Comparison of ENCODE assay signal across 8 cellular contexts in genomic region chr15:45162771-45163507, GRCh38. TPM values are rescaled to one million over a fixed set of nuclear protein-coding genes. Genes with fewer than 3 reads are reported as not detected.
DNase-seq lines count a peak whose midpoint lies in the region; ATAC-seq and TF ChIP-seq lines count a peak whose summit lies in the region.

No MANE protein-coding gene starts in this region.

- peaks cover 29% of the 10 kb centered on the region for H3K4me1 Mint-ChIP-seq in CD14-positive monocyte
- peaks cover 13% of the 10 kb centered on the region for H3K4me1 Mint-ChIP-seq in GM23338
- H3K4me1 Mint-ChIP-seq in T-helper 2 cell treated with Interferon-gamma antibody and Interleukin-4, amounts not matched to agents 5 μg/mL and 100 μg/mL, for 36 hours (ENCODE audit: low read depth) = peaks cover 19% of the 10 kb centered on the region

- in situ Hi-C loops in astrocyte of the spinal cord (cut with HindIII; ENCODE audit: low sequenced_read_pairs) = no loop called here
- in situ Hi-C loops in gastrocnemius medialis (cut with MboI; ENCODE audit: low sequenced_read_pairs in 4 of 4) = loop anchor here in 3 of 4 donors (5.0 to 25.0 kb wide), 3 partner anchors 124 to 249 kb away; a partner anchor contains a TSS

- intact Hi-C loops in CD14-positive monocyte (cut with micrococcal nuclease) (no loop called here), gastrocnemius medialis (cut with DNase I; ENCODE audit: low total_unique reads) (loop anchor here (1.0 to 2.0 kb wide), 3 partner anchors 116 to 296 kb away; no protein-coding TSS in a partner anchor)

- H4K20me1 ChIP-seq in GM23338 (replicated peaks; ENCODE audit: insufficient read depth) = no peaks in the 10 kb centered on the region

- H3K4me3 Mint-ChIP-seq in CD14-positive monocyte (no peak overlapping the region), GM23338 (no peak overlapping the region)
- H3K4me3 Mint-ChIP-seq in T-helper 2 cell treated with Interferon-gamma antibody and Interleukin-4, amounts not matched to agents 5 μg/mL and 100 μg/mL, for 36 hours = no peak overlapping the region

- H3K27ac Mint-ChIP-seq in CD14-positive monocyte (peak overlapping the region in 3 of 7 donors; percentile 6 to 62 (median 57)), GM23338 (no peak overlapping the region)
- no peak overlapping the region for H3K27ac Mint-ChIP-seq in T-helper 2 cell treated with Interferon-gamma antibody and Interleukin-4, amounts not matched to agents 5 μg/mL and 100 μg/mL, for 36 hours

- no peaks in the 10 kb centered on the region for H3K36me3 Mint-ChIP-seq in CD14-positive monocyte
- H3K36me3 Mint-ChIP-seq in GM23338 (ENCODE audit: low read depth) = no peaks in the 10 kb centered on the region; the same call in 1 of the 3 replicates
- peaks cover 3% of the 10 kb centered on the region for H3K36me3 Mint-ChIP-seq in T-helper 2 cell treated with Interferon-gamma antibody and Interleukin-4, amounts not matched to agents 5 μg/mL and 100 μg/mL, for 36 hours (ENCODE audit: low read depth)

- H3K27ac ChIP-seq in GM23338 (ENCODE audit: low read depth) = no peak overlapping the region
- no peak overlapping the region for H3K27ac ChIP-seq in gastrocnemius medialis

- peak; percentile 83 for DNase-seq in CD14-positive monocyte (ENCODE audit: low spot score)
- DNase-seq in GM23338 (ENCODE audit: low spot score) = peak; percentile 95
- DNase-seq in NCI-H1930 (lab: John Stamatoyannopoulos, UW) = peak; percentile 42 to 55
- peak; percentile 50 for DNase-seq in T-helper 2 cell treated with Interferon-gamma antibody and Interleukin-4, amounts not matched to agents 5 μg/mL and 100 μg/mL, for 36 hours (ENCODE audit: low spot score)
- peak; percentile 83 for DNase-seq in astrocyte of the spinal cord (ENCODE audit: low read depth, low spot score)
- DNase-seq in hepatic stellate cell (ENCODE audit: low spot score) = peak; percentile 97
- DNase-seq in gastrocnemius medialis = peak; percentile 60 to 71

- H3F3A ChIP-seq in GM23338 (replicated peaks; ENCODE audit: low read depth) = no peaks in the 10 kb centered on the region; the same call in 1 of the 2 replicates

- TF ChIP-seq POLR2A in gastrocnemius medialis (IDR thresholded peaks at IDR 0.05) = no peak

- no peak overlapping the region for H3K4me3 ChIP-seq in GM23338
- H3K4me3 ChIP-seq in astrocyte of the spinal cord (ENCODE audit: low read depth, low read length) = no peak overlapping the region
- H3K4me3 ChIP-seq in gastrocnemius medialis = no peak overlapping the region

- no peaks in the 10 kb centered on the region for H3K79me2 ChIP-seq in GM23338 (replicated peaks; ENCODE audit: insufficient read depth)

- peaks cover 10% of the 10 kb centered on the region for H3K4me1 ChIP-seq in GM23338 (ENCODE audit: insufficient read depth)
- peaks cover 0 to 4% of the 10 kb centered on the region in 2 donors for H3K4me1 ChIP-seq in gastrocnemius medialis

- TF ChIP-seq CTCF in CD14-positive monocyte (IDR thresholded peaks at IDR 0.05) (peak; percentile 90), GM23338 (conservative IDR thresholded peaks at IDR 0.05; ENCODE audit: low read depth in 2 of 2) (peak; percentile 90 to 99), astrocyte of the spinal cord (IDR thresholded peaks at IDR 0.05; ENCODE audit: low read depth, low read length) (peak; percentile 96), gastrocnemius medialis (IDR thresholded peaks at IDR 0.05 in 4 of 5, conservative IDR thresholded peaks at IDR 0.05 in 1 of 5) (peak; percentile 71 to 90 (median 80))

- H2AFZ ChIP-seq in GM23338 = no peak overlapping the region

- ATAC-seq in GM23338 (peak; percentile 70), gastrocnemius medialis (peak; percentile 55 to 61), HG02623 (IDR thresholded peaks at IDR 0.05; ENCODE audit: unreplicated experiment) (no peak)

- H3K9me2 ChIP-seq in GM23338 (ENCODE audit: insufficient read depth) = no peaks in the 10 kb centered on the region

- no peaks in the 10 kb centered on the region for H3K27me3 ChIP-seq in GM23338 (ENCODE audit: insufficient read depth)
- H3K27me3 ChIP-seq in gastrocnemius medialis = no peaks in the 10 kb centered on the region

- H3K27me3 Mint-ChIP-seq in CD14-positive monocyte (ENCODE audit: low read depth in 3 of 3) (peaks cover 0 to 4% (median 0%) of the 10 kb centered on the region in 3 donors), GM23338 (ENCODE audit: insufficient read depth, low read depth, poor library complexity) (peaks cover 13% of the 10 kb centered on the region)
- no peaks in the 10 kb centered on the region for H3K27me3 Mint-ChIP-seq in T-helper 2 cell treated with Interferon-gamma antibody and Interleukin-4, amounts not matched to agents 5 μg/mL and 100 μg/mL, for 36 hours (ENCODE audit: low read depth)

- no peak overlapping the region for H3K4me2 ChIP-seq in GM23338

- no peaks in the 10 kb centered on the region for H3K9me3 ChIP-seq in gastrocnemius medialis

- no peaks in the 10 kb centered on the region for H3K36me3 ChIP-seq in GM23338 (ENCODE audit: insufficient read depth)
- no peaks in the 10 kb centered on the region for H3K36me3 ChIP-seq in gastrocnemius medialis

- H3K9me3 Mint-ChIP-seq in CD14-positive monocyte (peaks cover 0 to 2% (median 0%) of the 10 kb centered on the region in 7 donors), GM23338 (no peaks in the 10 kb centered on the region)
- no peaks in the 10 kb centered on the region for H3K9me3 Mint-ChIP-seq in T-helper 2 cell treated with Interferon-gamma antibody and Interleukin-4, amounts not matched to agents 5 μg/mL and 100 μg/mL, for 36 hours

TF ChIP-seq in GM23338, 12 proteins besides CTCF, POLR2A, EP300 and RAD21:
- TF ChIP-seq NANOG (IDR thresholded peaks at IDR 0.05; ENCODE audit: borderline replicate concordance) (no peak), POLR2AphosphoS5 (IDR thresholded peaks at IDR 0.05; ENCODE audit: low read depth) (no peak), STAT1 (IDR thresholded peaks at IDR 0.05; ENCODE audit: unreplicated experiment) (no peak), EZH2 (IDR thresholded peaks at IDR 0.05; ENCODE audit: low read depth, unreplicated experiment) (no peak), ZNF114 (CRISPR knock-in tag; IDR thresholded peaks at IDR 0.05) (no peak), EZH2phosphoT487 (IDR thresholded peaks at IDR 0.05; ENCODE audit: unreplicated experiment) (no peak), ETS1 (IDR thresholded peaks at IDR 0.05) (no peak), CREB1 (CRISPR knock-in tag; IDR thresholded peaks at IDR 0.05; ENCODE audit: low read depth) (no peak)

RNA-seq across cellular contexts. Expression of gene SHF, which starts 24.8 kb away (rescaled TPM):
- polyA plus RNA-seq in CD14-positive monocyte (under 1 TPM; 0.58 to 0.70 TPM), GM23338 (2016; fragmentation: Nextera tagmentation; extraction: Ambion mirVana) (5.8 and 6.6 TPM in 2 replicates)
- total RNA-seq in GM23338 (2014; rRNA removed; shearing (Covaris generic)) = 15.1 and 15.6 TPM in 2 replicates
- 1 to 10 TPM in 3 of 4 donors, under 1 TPM in 1; 0.80 to 3.3 (median 1.7) TPM for total RNA-seq in gastrocnemius medialis

RNA-seq across cellular contexts. Expression of gene DUOX1, which starts 33.1 kb away (rescaled TPM):
- under 1 TPM in 1 of 2 donors, not detected in 1; 0.22 TPM for polyA plus RNA-seq in CD14-positive monocyte
- 0.69 and 2.1 TPM in 2 replicates for total RNA-seq in GM23338 (2014; rRNA removed; shearing (Covaris generic))
- 0.66 and 0.73 TPM in 2 replicates for polyA plus RNA-seq in GM23338 (2016; fragmentation: Nextera tagmentation; extraction: Ambion mirVana)
- total RNA-seq in gastrocnemius medialis = under 1 TPM in 3 of 4 donors, not detected in 1; 0.07 to 0.56 (median 0.13) TPM

RNA-seq across cellular contexts. Expression of gene DUOXA1, which starts 33.3 kb away (rescaled TPM):
- polyA plus RNA-seq in CD14-positive monocyte (not detected), GM23338 (2016; fragmentation: Nextera tagmentation; extraction: Ambion mirVana) (not detected in 2 replicates)
- not detected in 2 replicates for total RNA-seq in GM23338 (2014; rRNA removed; shearing (Covaris generic))
- total RNA-seq in gastrocnemius medialis = not detected

RNA-seq across cellular contexts. Expression of gene DUOXA2, which starts 48.8 kb away (rescaled TPM):
- not detected for polyA plus RNA-seq in CD14-positive monocyte
- not detected in 2 replicates for total RNA-seq in GM23338 (2014; rRNA removed; shearing (Covaris generic))
- not detected in 2 replicates for polyA plus RNA-seq in GM23338 (2016; fragmentation: Nextera tagmentation; extraction: Ambion mirVana)
- total RNA-seq in gastrocnemius medialis = not detected

RNA-seq across cellular contexts. Expression of gene DUOX2, which starts 49.0 kb away (rescaled TPM):
- polyA plus RNA-seq in CD14-positive monocyte = not detected
- not detected in 2 replicates for total RNA-seq in GM23338 (2014; rRNA removed; shearing (Covaris generic))
- polyA plus RNA-seq in GM23338 (2016; fragmentation: Nextera tagmentation; extraction: Ambion mirVana) = not detected in 2 replicates
- total RNA-seq in gastrocnemius medialis = not detected
